In the genomic region with DNA sequence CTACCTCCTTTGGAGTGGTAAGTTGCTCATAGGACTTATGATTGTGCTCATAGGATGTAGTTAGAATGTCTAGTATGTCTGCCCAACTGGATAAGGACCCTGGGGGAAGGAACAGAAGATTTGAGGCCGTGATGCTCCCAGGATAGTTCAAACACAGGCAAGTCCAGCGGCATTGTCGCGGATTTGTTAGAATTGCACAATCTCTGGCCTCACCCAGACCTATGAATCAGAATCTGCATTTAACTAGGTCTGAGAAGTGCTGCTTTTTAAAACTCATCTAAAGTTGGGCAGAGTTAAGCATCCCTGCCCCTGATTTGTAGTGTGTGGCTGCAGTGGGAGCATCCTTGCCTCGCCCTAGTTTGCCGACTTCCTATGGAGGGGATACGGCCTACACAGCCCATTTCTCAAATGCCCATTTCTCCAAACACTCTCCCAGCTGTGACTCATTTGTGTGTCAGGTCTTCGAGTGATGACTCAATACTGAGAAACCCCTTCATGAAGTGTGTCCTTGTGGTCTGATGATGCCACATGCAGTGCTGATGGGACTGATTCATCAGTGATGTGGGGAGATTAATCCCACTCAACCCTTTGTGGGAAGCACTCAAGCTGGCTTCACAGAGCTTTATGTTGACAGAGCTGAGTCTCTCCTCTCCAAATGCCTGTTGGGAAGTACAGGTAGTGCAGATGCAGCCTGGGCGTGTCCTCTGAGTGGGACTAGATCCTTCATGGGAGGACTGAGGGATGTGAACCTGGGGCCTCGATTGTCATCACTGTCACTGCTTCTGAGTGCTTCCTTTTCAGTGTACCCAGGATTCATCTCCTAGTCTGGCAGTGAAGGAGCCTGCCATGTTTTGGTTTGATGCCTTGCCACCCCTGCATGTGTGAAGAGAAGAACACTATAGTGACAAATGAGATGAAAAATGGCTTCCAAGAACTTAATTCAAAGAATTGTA, we compare ENCODE assay signal across 9 cellular contexts. TPM values are rescaled to one million over a fixed set of nuclear protein-coding genes. Genes with fewer than 3 reads are reported as not detected.
DNase-seq lines count a peak whose midpoint lies in the region; ATAC-seq, FAIRE-seq and TF ChIP-seq lines count a peak whose summit lies in the region.
"Had no signal": no experiment of that assay in that cellular context is flagged by ENCODE, and none has a peak within 500 bp of the region (broad histone marks: within the 10 kb centered on the region; RNA-seq: fewer than 3 reads in every experiment).

No MANE protein-coding gene starts in this region.

- H3K36me3 ChIP-seq in bronchial epithelial cell (ENCODE audit: control insufficient read depth, insufficient read depth, low read length), result no peaks in the 10 kb centered on the region

- no peaks in the 10 kb centered on the region for H3K27me3 ChIP-seq in bronchial epithelial cell (ENCODE audit: control insufficient read depth, insufficient read depth, low read length)

- peak; percentile 99 for FAIRE-seq in bronchial epithelial cell (lab: Jason Lieb, UNC)

- no peak overlapping the region for H3K4me3 ChIP-seq in bronchial epithelial cell (ENCODE audit: low read depth, low read length)

- ATAC-seq in HG02870 (IDR thresholded peaks at IDR 0.05; ENCODE audit: unreplicated experiment) (no peak), GM18505 (IDR thresholded peaks at IDR 0.05; ENCODE audit: unreplicated experiment) (no peak)

- DNase-seq in GOT3 (lab: John Stamatoyannopoulos, UW), result peak; percentile 17
- peak; percentile 31 for DNase-seq in NCI-H69 (lab: John Stamatoyannopoulos, UW)
- DNase-seq in bronchial epithelial cell (ENCODE audit: low read depth), result peak; percentile 100
- DNase-seq in stimulated activated CD4-positive, alpha-beta T cell treated with anti-CD3 and anti-CD28 coated beads, Interleukin-1b, Interleukin-23, amount 100 ng/mL, for 48 hours, result peak; percentile 71
- no peak for DNase-seq in anterior cingulate cortex (lab: John Stamatoyannopoulos, UW)
- DNase-seq in pons (ENCODE audit: low spot score), result no peak

- TF ChIP-seq POLR2A in GM18505 (IDR thresholded peaks at IDR 0.05; ENCODE audit: borderline replicate concordance, extremely low read depth, insufficient read depth, insufficient read length), result no peak

- TF ChIP-seq CTCF in bronchial epithelial cell (IDR thresholded peaks at IDR 0.05; ENCODE audit: insufficient read depth, low read length, severe bottlenecking), result no peak

RNA-seq across cellular contexts. Expression of a gene that starts 18.7 kb away (rescaled TPM):
- not detected in 2 replicates for total RNA-seq in bronchial epithelial cell
- total RNA-seq: mesothelial cell of epicardium had no signal

Comparison
In these comparisons a context has a peak if more than half of its experiments do, and no peak if none do; other contexts are left out.
1. DNase-seq: peak in GOT3 (single experiment), NCI-H69 (single experiment), bronchial epithelial cell (single experiment) and stimulated activated CD4-positive, alpha-beta T cell treated with anti-CD3 and anti-CD28 coated beads, Interleukin-1b, Interleukin-23, amount 100 ng/mL, for 48 hours (single experiment); none in anterior cingulate cortex (0 of 58) and pons (single experiment).